1 cellular context compared by ENCODE assay signal in the genomic region with DNA sequence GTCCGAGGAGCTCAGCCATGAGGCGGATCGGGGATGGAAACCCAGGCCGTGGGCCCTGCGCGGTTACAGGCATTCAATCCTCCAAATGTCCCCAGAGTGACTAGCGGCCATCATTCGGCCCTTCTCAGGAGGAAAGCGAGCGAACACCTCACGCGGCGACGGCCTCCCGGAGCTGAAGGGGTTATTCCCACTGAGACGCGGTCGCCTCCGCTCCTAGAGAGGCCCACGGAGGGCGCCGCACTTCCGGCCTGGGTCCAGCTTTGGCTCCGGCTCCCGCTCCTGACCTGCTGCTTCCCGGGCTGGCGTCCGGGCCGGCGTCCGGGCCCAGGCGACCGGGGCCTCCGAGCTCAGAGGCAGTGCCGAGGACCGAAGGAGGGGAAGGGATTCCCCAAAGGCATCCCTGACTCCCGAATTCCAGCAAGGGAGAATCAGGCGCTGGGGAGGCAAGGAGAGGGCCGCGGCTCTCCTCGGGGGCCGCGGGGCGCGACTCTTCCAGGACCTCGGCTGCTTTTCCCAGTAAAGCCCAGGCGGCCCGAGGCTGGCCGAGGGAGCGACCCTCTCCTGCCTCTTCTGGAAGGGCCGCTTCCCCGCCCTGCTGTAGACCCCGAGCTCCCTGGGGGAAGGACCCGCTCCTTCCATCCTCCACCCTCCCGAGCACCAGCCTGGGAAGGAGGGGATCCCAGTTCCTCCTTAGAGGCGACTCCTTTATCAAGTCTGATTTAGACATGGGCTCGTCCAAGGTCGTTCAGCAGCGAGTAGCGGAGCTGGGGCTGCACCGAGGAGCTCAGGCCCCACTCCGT.
TF ChIP-seq lines count a peak whose summit lies in the region.

No MANE protein-coding gene starts in this region.

TF ChIP-seq in HepG2, 621 proteins besides CTCF, POLR2A, EP300 and RAD21 (continued from another document and continues in another):
- TF ChIP-seq, protein P1, sequence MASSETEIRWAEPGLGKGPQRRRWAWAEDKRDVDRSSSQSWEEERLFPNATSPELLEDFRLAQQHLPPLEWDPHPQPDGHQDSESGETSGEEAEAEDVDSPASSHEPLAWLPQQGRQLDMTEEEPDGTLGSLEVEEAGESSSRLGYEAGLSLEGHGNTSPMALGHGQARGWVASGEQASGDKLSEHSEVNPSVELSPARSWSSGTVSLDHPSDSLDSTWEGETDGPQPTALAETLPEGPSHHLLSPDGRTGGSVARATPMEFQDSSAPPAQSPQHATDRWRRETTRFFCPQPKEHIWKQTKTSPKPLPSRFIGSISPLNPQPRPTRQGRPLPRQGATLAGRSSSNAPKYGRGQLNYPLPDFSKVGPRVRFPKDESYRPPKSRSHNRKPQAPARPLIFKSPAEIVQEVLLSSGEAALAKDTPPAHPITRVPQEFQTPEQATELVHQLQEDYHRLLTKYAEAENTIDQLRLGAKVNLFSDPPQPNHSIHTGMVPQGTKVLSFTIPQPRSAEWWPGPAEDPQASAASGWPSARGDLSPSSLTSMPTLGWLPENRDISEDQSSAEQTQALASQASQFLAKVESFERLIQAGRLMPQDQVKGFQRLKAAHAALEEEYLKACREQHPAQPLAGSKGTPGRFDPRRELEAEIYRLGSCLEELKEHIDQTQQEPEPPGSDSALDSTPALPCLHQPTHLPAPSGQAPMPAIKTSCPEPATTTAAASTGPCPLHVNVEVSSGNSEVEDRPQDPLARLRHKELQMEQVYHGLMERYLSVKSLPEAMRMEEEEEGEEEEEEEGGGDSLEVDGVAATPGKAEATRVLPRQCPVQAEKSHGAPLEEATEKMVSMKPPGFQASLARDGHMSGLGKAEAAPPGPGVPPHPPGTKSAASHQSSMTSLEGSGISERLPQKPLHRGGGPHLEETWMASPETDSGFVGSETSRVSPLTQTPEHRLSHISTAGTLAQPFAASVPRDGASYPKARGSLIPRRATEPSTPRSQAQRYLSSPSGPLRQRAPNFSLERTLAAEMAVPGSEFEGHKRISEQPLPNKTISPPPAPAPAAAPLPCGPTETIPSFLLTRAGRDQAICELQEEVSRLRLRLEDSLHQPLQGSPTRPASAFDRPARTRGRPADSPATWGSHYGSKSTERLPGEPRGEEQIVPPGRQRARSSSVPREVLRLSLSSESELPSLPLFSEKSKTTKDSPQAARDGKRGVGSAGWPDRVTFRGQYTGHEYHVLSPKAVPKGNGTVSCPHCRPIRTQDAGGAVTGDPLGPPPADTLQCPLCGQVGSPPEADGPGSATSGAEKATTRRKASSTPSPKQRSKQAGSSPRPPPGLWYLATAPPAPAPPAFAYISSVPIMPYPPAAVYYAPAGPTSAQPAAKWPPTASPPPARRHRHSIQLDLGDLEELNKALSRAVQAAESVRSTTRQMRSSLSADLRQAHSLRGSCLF (CRISPR knock-in tag; IDR thresholded peaks at IDR 0.05; ENCODE audit: borderline replicate concordance): peak; percentile 83; the same call in 1 of the 2 replicates
- peak; percentile 92; the same call in 1 of the 2 replicates for TF ChIP-seq ZNF451 (CRISPR knock-in tag; IDR thresholded peaks at IDR 0.05)
- no peak for TF ChIP-seq RARG (CRISPR knock-in tag; IDR thresholded peaks at IDR 0.05; ENCODE audit: low read depth)
- peak; percentile 57; the same call in 1 of the 2 replicates for TF ChIP-seq ZNF749 (CRISPR knock-in tag; IDR thresholded peaks at IDR 0.05; ENCODE audit: borderline replicate concordance)
- TF ChIP-seq ZNF253 (CRISPR knock-in tag; IDR thresholded peaks at IDR 0.05; ENCODE audit: borderline replicate concordance): no peak
- TF ChIP-seq, protein P2, sequence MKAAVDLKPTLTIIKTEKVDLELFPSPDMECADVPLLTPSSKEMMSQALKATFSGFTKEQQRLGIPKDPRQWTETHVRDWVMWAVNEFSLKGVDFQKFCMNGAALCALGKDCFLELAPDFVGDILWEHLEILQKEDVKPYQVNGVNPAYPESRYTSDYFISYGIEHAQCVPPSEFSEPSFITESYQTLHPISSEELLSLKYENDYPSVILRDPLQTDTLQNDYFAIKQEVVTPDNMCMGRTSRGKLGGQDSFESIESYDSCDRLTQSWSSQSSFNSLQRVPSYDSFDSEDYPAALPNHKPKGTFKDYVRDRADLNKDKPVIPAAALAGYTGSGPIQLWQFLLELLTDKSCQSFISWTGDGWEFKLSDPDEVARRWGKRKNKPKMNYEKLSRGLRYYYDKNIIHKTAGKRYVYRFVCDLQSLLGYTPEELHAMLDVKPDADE (CRISPR knock-in tag; IDR thresholded peaks at IDR 0.05): no peak
- no peak for TF ChIP-seq ZNF776 (CRISPR knock-in tag; IDR thresholded peaks at IDR 0.05)
- peak; percentile 93; the same call in 1 of the 2 replicates for TF ChIP-seq MAF1 (CRISPR knock-in tag; IDR thresholded peaks at IDR 0.05; ENCODE audit: borderline replicate concordance)
- TF ChIP-seq CENPX (CRISPR knock-in tag; IDR thresholded peaks at IDR 0.05): no peak
- TF ChIP-seq, protein P3, sequence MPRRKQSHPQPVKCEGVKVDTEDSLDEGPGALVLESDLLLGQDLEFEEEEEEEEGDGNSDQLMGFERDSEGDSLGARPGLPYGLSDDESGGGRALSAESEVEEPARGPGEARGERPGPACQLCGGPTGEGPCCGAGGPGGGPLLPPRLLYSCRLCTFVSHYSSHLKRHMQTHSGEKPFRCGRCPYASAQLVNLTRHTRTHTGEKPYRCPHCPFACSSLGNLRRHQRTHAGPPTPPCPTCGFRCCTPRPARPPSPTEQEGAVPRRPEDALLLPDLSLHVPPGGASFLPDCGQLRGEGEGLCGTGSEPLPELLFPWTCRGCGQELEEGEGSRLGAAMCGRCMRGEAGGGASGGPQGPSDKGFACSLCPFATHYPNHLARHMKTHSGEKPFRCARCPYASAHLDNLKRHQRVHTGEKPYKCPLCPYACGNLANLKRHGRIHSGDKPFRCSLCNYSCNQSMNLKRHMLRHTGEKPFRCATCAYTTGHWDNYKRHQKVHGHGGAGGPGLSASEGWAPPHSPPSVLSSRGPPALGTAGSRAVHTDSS (CRISPR knock-in tag; conservative IDR thresholded peaks at IDR 0.05): no peak
- TF ChIP-seq ELF1 (CRISPR knock-in tag; IDR thresholded peaks at IDR 0.05): peak; percentile 98
- no peak for TF ChIP-seq RELA (CRISPR knock-in tag; IDR thresholded peaks at IDR 0.05)
- peak; percentile 99 for TF ChIP-seq PHF8 (CRISPR knock-in tag; IDR thresholded peaks at IDR 0.05)
- peak; percentile 81; the same call in 1 of the 2 replicates for TF ChIP-seq ZNF275 (CRISPR knock-in tag; IDR thresholded peaks at IDR 0.05; ENCODE audit: borderline replicate concordance)
- no peak for TF ChIP-seq TCF7 (IDR thresholded peaks at IDR 0.05; ENCODE audit: low read depth)
- TF ChIP-seq ZNF512 (CRISPR knock-in tag; IDR thresholded peaks at IDR 0.05): no peak
- no peak; the same call in 1 of the 2 replicates for TF ChIP-seq HNRNPL (IDR thresholded peaks at IDR 0.05; ENCODE audit: low read depth, low read length)
- TF ChIP-seq SUZ12 (IDR thresholded peaks at IDR 0.05; ENCODE audit: low read depth, low read length): no peak
- TF ChIP-seq KLF16 (CRISPR knock-in tag; IDR thresholded peaks at IDR 0.05): peak; percentile 17 to 99; a peak in 2 of 4 replicates
- TF ChIP-seq SRSF4 (IDR thresholded peaks at IDR 0.05; ENCODE audit: low read depth, low read length, poor library complexity, severe bottlenecking): no peak
- TF ChIP-seq ZNF780A (CRISPR knock-in tag; IDR thresholded peaks at IDR 0.05): peak; percentile 60; the same call in 1 of the 2 replicates
- TF ChIP-seq ZNF318 (CRISPR knock-in tag; IDR thresholded peaks at IDR 0.05): no peak
- TF ChIP-seq ZNF496 (CRISPR knock-in tag; IDR thresholded peaks at IDR 0.05; ENCODE audit: insufficient replicate concordance): no peak
- peak; percentile 83; the same call in 1 of the 2 replicates for TF ChIP-seq ZNF446 (CRISPR knock-in tag; IDR thresholded peaks at IDR 0.05)
- TF ChIP-seq ZIK1 (CRISPR knock-in tag; IDR thresholded peaks at IDR 0.05; ENCODE audit: borderline replicate concordance, low read depth): peak; percentile 79; the same call in 1 of the 2 replicates
- TF ChIP-seq ZNF235 (CRISPR knock-in tag; IDR thresholded peaks at IDR 0.05; ENCODE audit: borderline replicate concordance): peak; percentile 69; the same call in 1 of the 2 replicates
- TF ChIP-seq CREB1 (IDR thresholded peaks at IDR 0.05): no peak
- no peak; the same call in 1 of the 2 replicates for TF ChIP-seq CREB1 (CRISPR knock-in tag; IDR thresholded peaks at IDR 0.05)
- peak; percentile 97; the same call in 1 of the 2 replicates for TF ChIP-seq PAWR (CRISPR knock-in tag; IDR thresholded peaks at IDR 0.05; ENCODE audit: borderline replicate concordance)
